Comparison of ENCODE assay signal across 13 cellular contexts in genomic region chr5:45695011-45695667, GRCh38. TPM values are rescaled to one million over a fixed set of nuclear protein-coding genes. Genes with fewer than 3 reads are reported as not detected.
DNase-seq lines count a peak whose midpoint lies in the region; ATAC-seq and TF ChIP-seq lines count a peak whose summit lies in the region.
"Had no signal": no experiment of that assay in that cellular context is flagged by ENCODE, and none has a peak within 500 bp of the region (broad histone marks: within the 10 kb centered on the region; RNA-seq: fewer than 3 reads in every experiment).

No MANE protein-coding gene starts in this region.

- ATAC-seq in Panc1, result 0 out of 2 replicates have a peak, but pooled peaks have one; percentile 16
- ATAC-seq in HG03520 (IDR thresholded peaks at IDR 0.05; ENCODE audit: unreplicated experiment), result no peak

- intact Hi-C loops in Panc1 (cut with micrococcal nuclease; ENCODE audit: unreplicated experiment), result loop anchor here (5.0 kb wide), 1 partner anchor 658 kb away; no protein-coding TSS in a partner anchor

- under 1% methylated on average over 26 of the region's 47 CpGs for WGBS in hepatocyte (ENCODE audit: low lambda C conversion rate, missing lambda C conversion rate)

- H3K9me2 ChIP-seq in hepatocyte (replicated peaks; ENCODE audit: insufficient read depth), result no peaks in the 10 kb centered on the region

- no peaks in the 10 kb centered on the region for H3K79me2 ChIP-seq in hepatocyte

- TF ChIP-seq CTCF in GM13976 (IDR thresholded peaks at IDR 0.05; ENCODE audit: borderline replicate concordance, control extremely low read depth, extremely low read depth, insufficient read depth, missing control alignments) (no peak), Panc1 (IDR thresholded peaks at IDR 0.05) (no peak), hepatocyte (IDR thresholded peaks at IDR 0.05; ENCODE audit: poor library complexity) (no peak)

- H2AFZ ChIP-seq in hepatocyte, result peak overlapping the region; percentile 8

- POLR2A ChIA-PET in Panc1 (lab: Charles Lee), result no interaction called here

- H3K27ac ChIP-seq in Panc1 (ENCODE audit: low read length), result no peak overlapping the region
- H3K27ac ChIP-seq in hepatocyte, result no peak overlapping the region
- H3K27ac ChIP-seq: skin epidermis had no signal

- H3K4me2 ChIP-seq in hepatocyte, result peak overlapping the region; percentile 87

- BruUV-seq in Panc1 (replicated peaks; lab: Mats Ljungman, UMichigan), result no TSS peak

- H3K4me1 ChIP-seq in Panc1 (ENCODE audit: control insufficient read depth, insufficient read depth, low read length) (no peaks in the 10 kb centered on the region), hepatocyte (ENCODE audit: insufficient read depth) (peaks cover 3% of the 10 kb centered on the region)

- CTCF ChIA-PET in Panc1 (lab: Charles Lee), result interaction anchor here (0.5 kb wide), 1 partner anchor 127 kb away, joined by 3 read pairs; no protein-coding TSS in a partner anchor

- in situ Hi-C loops in GM13976 (cut with MboI; ENCODE audit: low sequenced_read_pairs, unreplicated experiment), result no loop called here
- in situ Hi-C loops in Panc1 (cut with HindIII; ENCODE audit: low pct_unique_long_range_greater_than_20kb, low sequenced_read_pairs), result no loop called here

- H3K36me3 ChIP-seq in Panc1 (ENCODE audit: control insufficient read depth, insufficient read depth, low read length) (no peaks in the 10 kb centered on the region), hepatocyte (replicated peaks; ENCODE audit: insufficient read depth, low read depth) (no peaks in the 10 kb centered on the region)

- no peaks in the 10 kb centered on the region for H3K9me3 ChIP-seq in Panc1 (ENCODE audit: control insufficient read depth, insufficient read depth, low read depth, low read length)
- no peaks in the 10 kb centered on the region for H3K9me3 ChIP-seq in hepatocyte (ENCODE audit: low read depth)

- peak; percentile 7 for DNase-seq in GM13976 (ENCODE audit: low spot score)
- no peak for DNase-seq in Panc1 (ENCODE audit: low read depth, low spot score)
- peak; percentile 19 for DNase-seq in hepatocyte (ENCODE audit: low spot score)
- DNase-seq in putamen (ENCODE audit: low spot score), result peak; percentile 23
- no peak for DNase-seq in mesenteric fat pad (ENCODE audit: low spot score)
- DNase-seq in stimulated activated CD4-positive, alpha-beta T cell treated with anti-CD3 and anti-CD28 coated beads, Interleukin-12 subunit alpha, Interleukin-12 subunit beta, amount 100 ng/mL, for 4 hours, result no peak
- no peak for DNase-seq in stimulated activated CD4-positive, alpha-beta T cell treated with anti-CD3 and anti-CD28 coated beads, Interleukin-2, amount 100 ng/mL, for 24 hours
- DNase-seq: activated B cell treated with CpG ODN at 0.5 μM for 24 hours; left colon; NCI-H1048; stimulated activated naive B cell treated with anti-CD40 and anti-IgM and Interleukin-4, amounts not matched to agents 10 μg/mL and 1 μg/mL and 100 μg/mL, for 72 hours had no signal

- H4K20me1 ChIP-seq in hepatocyte (ENCODE audit: insufficient read depth, poor library complexity, severe bottlenecking), result no peaks in the 10 kb centered on the region

- H3K4me3 ChIP-seq in Panc1 (ENCODE audit: low read depth in 2 of 2, low read length in 2 of 2), result peak overlapping the region; percentile 13 to 44; a peak in 3 of 4 replicates
- peak overlapping the region; percentile 11 for H3K4me3 ChIP-seq in hepatocyte

- peaks cover 6% of the 10 kb centered on the region for H3K27me3 ChIP-seq in Panc1 (ENCODE audit: control insufficient read depth, insufficient read depth, low read length)
- H3K27me3 ChIP-seq in hepatocyte, result peaks cover 16% of the 10 kb centered on the region

RNA-seq across cellular contexts. Expression of gene HCN1, which starts 1.0 kb away (rescaled TPM):
- total RNA-seq in Panc1 (2021; ENCODE audit: unreplicated experiment) (0.36 TPM), hepatocyte (0.57 and 0.64 TPM in 2 replicates), mesenteric fat pad (not detected)
- polyA plus RNA-seq in Panc1 (2012; ENCODE audit: insufficient read length), result 0.99 TPM
- polyA plus RNA-seq in hepatocyte, result 0.09 TPM in 1 of 2 replicates, not detected in the other
- total RNA-seq: activated B cell treated with CpG ODN at 0.5 μM for 24 hours had no signal

Comparison
In these comparisons a context has a peak if more than half of its experiments do, and no peak if none do; other contexts are left out.
1. DNase-seq: peak in GM13976 (single experiment), hepatocyte (single experiment) and putamen (single experiment); none in Panc1 (single experiment), mesenteric fat pad (single experiment), stimulated activated CD4-positive, alpha-beta T cell treated with anti-CD3 and anti-CD28 coated beads, Interleukin-12 subunit alpha, Interleukin-12 subunit beta, amount 100 ng/mL, for 4 hours (single experiment) and stimulated activated CD4-positive, alpha-beta T cell treated with anti-CD3 and anti-CD28 coated beads, Interleukin-2, amount 100 ng/mL, for 24 hours (0 of 2).